ENCODE assay signal across 8 cellular contexts in the genomic region with DNA sequence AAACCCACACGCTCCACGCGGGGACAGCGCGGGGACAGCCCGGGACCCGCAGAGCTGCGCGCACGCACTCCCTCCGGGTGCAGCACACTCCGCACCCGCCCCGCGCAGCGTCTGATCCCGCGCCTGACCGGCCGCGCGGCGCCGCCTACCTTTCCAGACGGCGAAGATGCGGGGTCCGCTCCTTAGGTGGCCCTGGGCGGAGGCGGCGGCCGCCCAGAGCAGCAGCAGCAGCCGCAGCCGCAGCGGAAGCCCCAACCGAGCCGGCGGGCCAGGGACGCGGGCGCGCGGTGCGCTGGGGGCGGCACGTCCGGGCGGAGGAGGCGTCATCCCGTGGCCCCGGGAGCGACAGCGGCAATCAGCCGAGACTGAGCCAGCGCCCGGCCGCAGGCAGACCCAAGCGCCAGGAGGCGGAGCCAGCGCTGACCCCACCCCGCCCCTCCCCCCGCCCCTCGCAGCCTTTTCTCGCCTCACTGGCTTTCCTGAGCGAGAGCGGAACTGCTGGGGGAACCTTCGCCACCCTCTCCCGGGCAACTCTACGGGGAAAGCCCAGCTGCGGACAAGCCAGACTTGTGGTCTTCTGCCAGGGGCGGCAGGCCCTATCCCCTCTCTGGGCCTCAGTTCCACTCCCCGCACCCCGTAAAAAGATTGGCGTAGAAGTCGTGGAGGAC. TPM values are rescaled to one million over a fixed set of nuclear protein-coding genes. Genes with fewer than 3 reads are reported as not detected.
A peak's percentile ranks its signal among the peaks of the same experiment; 100 is the strongest.
DNase-seq lines count a peak whose midpoint lies in the region; ATAC-seq and TF ChIP-seq lines count a peak whose summit lies in the region.

A gene with protein sequence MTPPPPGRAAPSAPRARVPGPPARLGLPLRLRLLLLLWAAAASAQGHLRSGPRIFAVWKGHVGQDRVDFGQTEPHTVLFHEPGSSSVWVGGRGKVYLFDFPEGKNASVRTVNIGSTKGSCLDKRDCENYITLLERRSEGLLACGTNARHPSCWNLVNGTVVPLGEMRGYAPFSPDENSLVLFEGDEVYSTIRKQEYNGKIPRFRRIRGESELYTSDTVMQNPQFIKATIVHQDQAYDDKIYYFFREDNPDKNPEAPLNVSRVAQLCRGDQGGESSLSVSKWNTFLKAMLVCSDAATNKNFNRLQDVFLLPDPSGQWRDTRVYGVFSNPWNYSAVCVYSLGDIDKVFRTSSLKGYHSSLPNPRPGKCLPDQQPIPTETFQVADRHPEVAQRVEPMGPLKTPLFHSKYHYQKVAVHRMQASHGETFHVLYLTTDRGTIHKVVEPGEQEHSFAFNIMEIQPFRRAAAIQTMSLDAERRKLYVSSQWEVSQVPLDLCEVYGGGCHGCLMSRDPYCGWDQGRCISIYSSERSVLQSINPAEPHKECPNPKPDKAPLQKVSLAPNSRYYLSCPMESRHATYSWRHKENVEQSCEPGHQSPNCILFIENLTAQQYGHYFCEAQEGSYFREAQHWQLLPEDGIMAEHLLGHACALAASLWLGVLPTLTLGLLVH (minus strand): TSS at position 367 of the 668 bp plus-strand sequence. CDS start 40 bp downstream, at position 327.

- peaks cover 8% of the 10 kb centered on the region for H3F3A ChIP-seq in neural progenitor cell (ENCODE audit: low read depth)

- peaks cover 30% of the 10 kb centered on the region for H3K4me1 Mint-ChIP-seq in neural progenitor cell

- peaks cover 4% of the 10 kb centered on the region for H3K79me2 ChIP-seq in neural progenitor cell (ENCODE audit: low read depth)

- ATAC-seq in GM19467 (IDR thresholded peaks at IDR 0.05; ENCODE audit: unreplicated experiment) = peak; percentile 63

- peak within 1 kb of the TSS; percentile 74 for H2AFZ ChIP-seq in neural progenitor cell (replicated peaks)

- H3K9me3 ChIP-seq in HUES48 (ENCODE audit: control insufficient read depth, insufficient read depth, low read length) = no peaks in the 10 kb centered on the region
- H3K9me3 ChIP-seq in neural progenitor cell (ENCODE audit: low read depth) = no peaks in the 10 kb centered on the region

- H3K4me2 ChIP-seq in neural progenitor cell = peak within 1 kb of the TSS; percentile 98

- H3K27me3 ChIP-seq in HUES48 (ENCODE audit: control insufficient read depth, insufficient read depth, low read length) (peaks cover 34% of the 10 kb centered on the region), neural progenitor cell (peaks cover 49% of the 10 kb centered on the region)

- TF ChIP-seq CTCF in neural progenitor cell (IDR thresholded peaks at IDR 0.05) = no peak

- peak within 1 kb of the TSS; percentile 66 for H3K27ac Mint-ChIP-seq in neural progenitor cell

- H4K20me1 ChIP-seq in neural progenitor cell (ENCODE audit: low read depth) = peaks cover 29% of the 10 kb centered on the region

- H3K9ac ChIP-seq in HUES48 (ENCODE audit: low read depth, low read length) (peak within 1 kb of the TSS; percentile 59; the same call in 1 of the 2 replicates), neural progenitor cell (no peak within 1 kb of the TSS)

- no peaks in the 10 kb centered on the region for H3K9me3 Mint-ChIP-seq in neural progenitor cell

- H3K36me3 ChIP-seq in HUES48 (ENCODE audit: control insufficient read depth, insufficient read depth, low read length) (no peaks in the 10 kb centered on the region), neural progenitor cell (no peaks in the 10 kb centered on the region)

- H3K36me3 Mint-ChIP-seq in neural progenitor cell = no peaks in the 10 kb centered on the region

- H3K4me3 ChIP-seq in HUES48 (ENCODE audit: low read depth, low read length) = peak within 1 kb of the TSS; percentile 90
- H3K4me3 ChIP-seq in neural progenitor cell = peak within 1 kb of the TSS; percentile 78

- DNase-seq in COR-L47 (lab: John Stamatoyannopoulos, UW) (peak; percentile 57), SHP77 (lab: John Stamatoyannopoulos, UW) (peak; percentile 38 to 68), activated gamma-delta T cell (lab: John Stamatoyannopoulos, UW) (peak; percentile 75), foreskin melanocyte (peak; percentile 52), neural progenitor cell (ENCODE audit: low spot score) (peak; percentile 94), stromal cell of bone marrow (ENCODE audit: low read depth) (peak; percentile 58)

- H3K27me3 Mint-ChIP-seq in neural progenitor cell (ENCODE audit: insufficient read depth, low read depth) = peaks cover 15% of the 10 kb centered on the region

- peaks cover 7% of the 10 kb centered on the region for H3K4me1 ChIP-seq in HUES48 (ENCODE audit: control insufficient read depth, insufficient read depth, low read length)
- H3K4me1 ChIP-seq in neural progenitor cell = peaks cover 13% of the 10 kb centered on the region

- H3K27ac ChIP-seq in HUES48 (ENCODE audit: low read depth, low read length) = peak within 1 kb of the TSS; percentile 55
- no peak within 1 kb of the TSS for H3K27ac ChIP-seq in neural progenitor cell

- peak within 1 kb of the TSS; percentile 84 for H3K4me3 Mint-ChIP-seq in neural progenitor cell

RNA-seq across cellular contexts. Expression of the gene that starts here (rescaled TPM):
- 3.5 and 11.7 TPM in 2 replicates for total RNA-seq in neural progenitor cell (ENCODE audit: low replicate concordance)
